Comparison of ENCODE assay signal across 8 cellular contexts in genomic region chr18:159037-159652, GRCh38. TPM values are rescaled to one million over a fixed set of nuclear protein-coding genes. Genes with fewer than 3 reads are reported as not detected.
DNase-seq lines count a peak whose midpoint lies in the region; ATAC-seq and FAIRE-seq lines count a peak whose summit lies in the region.

No MANE protein-coding gene starts in this region.

- H3K36me3 ChIP-seq in mucosa of rectum (ENCODE audit: control insufficient read depth in 2 of 2, insufficient read depth in 2 of 2, low read length in 2 of 2), result peaks cover 0 to 9% of the 10 kb centered on the region in 2 donors

- peak overlapping the region; percentile 87 to 93 for H3K9ac ChIP-seq in mucosa of rectum (ENCODE audit: low read depth in 1 of 2, low read length in 2 of 2)

- intact Hi-C loops in sciatic nerve (cut with DNase I), result no loop called here

- peaks cover 8 to 11% of the 10 kb centered on the region in 2 donors for H3K4me1 ChIP-seq in mucosa of rectum (ENCODE audit: control insufficient read depth in 2 of 2, insufficient read depth in 2 of 2, low read length in 2 of 2)

- ATAC-seq in sciatic nerve, result no peak
- ATAC-seq in GM18870 (IDR thresholded peaks at IDR 0.05; ENCODE audit: unreplicated experiment), result no peak

- H3K9me3 ChIP-seq in mucosa of rectum (ENCODE audit: control insufficient read depth in 2 of 2, low read length in 2 of 2), result no peaks in the 10 kb centered on the region

- H3K27me3 ChIP-seq in mucosa of rectum (ENCODE audit: control insufficient read depth in 2 of 2, insufficient read depth in 2 of 2, low read length in 2 of 2), result no peaks in the 10 kb centered on the region

- DNase-seq in AG08396 (ENCODE audit: low spot score), result peak; percentile 42
- DNase-seq in GM18507 (ENCODE audit: extremely low spot score, insufficient read length, low read depth), result no peak
- DNase-seq in OCI-M1 (lab: John Stamatoyannopoulos, UW), result peak; percentile 42
- peak; percentile 10 to 31 for DNase-seq in dermis microvascular lymphatic vessel endothelial cell (ENCODE audit: low read depth in 2 of 2)
- no peak for DNase-seq in 8988T
- no peak for DNase-seq in sciatic nerve (ENCODE audit: low spot score)

- peak overlapping the region; percentile 87 to 95 for H3K4me3 ChIP-seq in mucosa of rectum (ENCODE audit: low read length in 2 of 2)

- FAIRE-seq in GM18507 (lab: Jason Lieb, UNC), result peak; percentile 46

- peak overlapping the region; percentile 91 to 93 for H3K27ac ChIP-seq in mucosa of rectum (ENCODE audit: low read depth in 2 of 2, low read length in 2 of 2)

RNA-seq across cellular contexts. Expression of gene USP14, which starts 0.8 kb away (rescaled TPM):
- total RNA-seq in dermis microvascular lymphatic vessel endothelial cell, result 17.3 and 20.7 TPM in 2 replicates
- total RNA-seq in sciatic nerve, result 57.2 TPM

Comparison
In these comparisons a context has a peak if more than half of its experiments do, and no peak if none do; other contexts are left out.
1. DNase-seq: peak in AG08396 (single experiment), OCI-M1 (single experiment) and dermis microvascular lymphatic vessel endothelial cell (2 of 2); none in GM18507 (single experiment), 8988T (single experiment) and sciatic nerve (single experiment).